Comparison of ENCODE assay signal across 25 cellular contexts in genomic region chr1:192906334-192906733, GRCh38.
DNase-seq lines count a peak whose midpoint lies in the region; ATAC-seq, FAIRE-seq and TF ChIP-seq lines count a peak whose summit lies in the region.
"Had no signal": no experiment of that assay in that cellular context is flagged by ENCODE, and none has a peak within 500 bp of the region (broad histone marks: within the 10 kb centered on the region; RNA-seq: fewer than 3 reads in every experiment).

No MANE protein-coding gene starts in this region.

- H3K27me3 Mint-ChIP-seq in osteocyte (ENCODE audit: unreplicated experiment) = peaks cover 2% of the 10 kb centered on the region

- POLR2A ChIA-PET in A549 (lab: Yijun Ruan, JAX) = interaction anchor here (1.0 kb wide), 1 partner anchor 94 kb away, joined by 3 read pairs; no protein-coding TSS in a partner anchor

- no peak for ATAC-seq in A549
- ATAC-seq: HCT116 had no signal

- H3K4me1 Mint-ChIP-seq in osteocyte (ENCODE audit: unreplicated experiment) = peaks cover 16% of the 10 kb centered on the region

- CTCF ChIA-PET in A549 (lab: Yijun Ruan, JAX) = interaction anchor here (1.1 kb wide), 1 partner anchor 13 kb away, joined by 3 read pairs; no protein-coding TSS in a partner anchor

- H3K4me3 Mint-ChIP-seq in osteocyte (ENCODE audit: unreplicated experiment) = no peak overlapping the region
- H3K4me3 Mint-ChIP-seq: CD4-positive, alpha-beta memory T cell had no signal

- H3K36me3 ChIP-seq in esophagus squamous epithelium = no peaks in the 10 kb centered on the region
- H3K36me3 ChIP-seq: SJCRH30 had no signal

- no peak for TF ChIP-seq POLR2A in A549 (IDR thresholded peaks at IDR 0.05; ENCODE audit: low read length)
- no peak for TF ChIP-seq POLR2A in esophagus squamous epithelium (IDR thresholded peaks at IDR 0.05)

- no peak overlapping the region for H3K4me2 ChIP-seq in A549

- no peak overlapping the region for H3K27ac Mint-ChIP-seq in osteocyte (ENCODE audit: unreplicated experiment)

- no peak for TF ChIP-seq EP300 in A549 (IDR thresholded peaks at IDR 0.05)

- 79% methylated on average over 3 of the region's 3 CpGs for WGBS in A549 (ENCODE audit: missing lambda C conversion rate)
- 87 to 92% methylated on average over 3 of the region's 3 CpGs for WGBS in esophagus squamous epithelium, 2 donors

- no peaks in the 10 kb centered on the region for H3K9me3 Mint-ChIP-seq in osteocyte (ENCODE audit: unreplicated experiment)

- TF ChIP-seq CTCF in A549 (IDR thresholded peaks at IDR 0.05) (no peak), esophagus squamous epithelium (IDR thresholded peaks at IDR 0.05) (no peak), osteocyte (IDR thresholded peaks at IDR 0.05) (no peak)

- H3K4me1 ChIP-seq in A549 (peaks cover 31% of the 10 kb centered on the region), esophagus squamous epithelium (peaks cover 0 to 19% (median 6%) of the 10 kb centered on the region in 3 donors)

- DNase-seq in A549 (ENCODE audit: low read depth in 1 of 2, low spot score in 1 of 2) = no peak
- peak; percentile 14 for DNase-seq in RCC 7860 (ENCODE audit: low spot score)
- DNase-seq in esophagus squamous epithelium (lab: John Stamatoyannopoulos, UW) = no peak
- DNase-seq in renal cortical epithelial cell (ENCODE audit: low read depth) = peak; percentile 12
- DNase-seq in dermis blood vessel endothelial cell = no peak
- DNase-seq in osteocyte (ENCODE audit: extremely low spot score, unreplicated experiment) = no peak
- no peak for DNase-seq in GDM1 (lab: John Stamatoyannopoulos, UW)
- DNase-seq in HuH-7 (ENCODE audit: low spot score) = no peak
- DNase-seq: C1 segment of cervical spinal cord; CD4-positive, alpha-beta memory T cell; DMS 273 treated with DMSO at 0.1 percent for 48 hours; DMS79; EL; GF-D8; Karpas-422; MV-4-11; NCI-H1105; NCI-H1436 treated with DMSO at 0.1 percent for 48 hours; NCI-H187 treated with DMSO at 0.1 percent for 48 hours; NCI-H524; NCI-H774; SJCRH30 had no signal

- H3K9me3 ChIP-seq in A549 (no peaks in the 10 kb centered on the region), esophagus squamous epithelium (no peaks in the 10 kb centered on the region)
- H3K9me3 ChIP-seq: SJCRH30 had no signal

- H3K27ac ChIP-seq in A549 (peak overlapping the region; percentile 46 to 79; a peak in 3 of 6 replicates), esophagus squamous epithelium (peak overlapping the region in 3 of 4 donors; percentile 67 to 68 (median 67))
- H3K27ac ChIP-seq: SJCRH30 had no signal

- H3K4me3 ChIP-seq in A549 = no peak overlapping the region
- H3K4me3 ChIP-seq in esophagus squamous epithelium = no peak overlapping the region
- H3K4me3 ChIP-seq: SJCRH30 had no signal

- intact Hi-C loops in esophagus squamous epithelium (cut with DNase I) = no loop called here

- no peak for TF ChIP-seq RAD21 in A549 (conservative IDR thresholded peaks at IDR 0.05 in 1 of 2, IDR thresholded peaks at IDR 0.05 in 1 of 2)

- no peaks in the 10 kb centered on the region for H3K27me3 ChIP-seq in esophagus squamous epithelium
- H3K27me3 ChIP-seq: SJCRH30 had no signal

- FAIRE-seq in A549 (lab: Jason Lieb, UNC) (no peak), RCC 7860 (lab: Jason Lieb, UNC) (peak; percentile 39)
- FAIRE-seq: GM12891, GM19239 had no signal

- H3K36me3 Mint-ChIP-seq in osteocyte (ENCODE audit: unreplicated experiment) = no peaks in the 10 kb centered on the region
- H3K36me3 Mint-ChIP-seq: CD4-positive, alpha-beta memory T cell had no signal

TF ChIP-seq in A549, 52 proteins besides CTCF, POLR2A, EP300 and RAD21:
- TF ChIP-seq POLR2AphosphoS2 (conservative IDR thresholded peaks at IDR 0.05; ENCODE audit: low read length) = no peak
- TF ChIP-seq HOXB13 (CRISPR knock-in tag; IDR thresholded peaks at IDR 0.05; ENCODE audit: low read depth) = no peak
- TF ChIP-seq TFCP2L1 (CRISPR knock-in tag; IDR thresholded peaks at IDR 0.05) = no peak
- TF ChIP-seq NR3C1 (IDR thresholded peaks at IDR 0.05) = no peak
- no peak for TF ChIP-seq JUN (IDR thresholded peaks at IDR 0.05)
- TF ChIP-seq HDAC2 (IDR thresholded peaks at IDR 0.05) = no peak
- TF ChIP-seq EHF (CRISPR knock-in tag; IDR thresholded peaks at IDR 0.05) = no peak

Comparison
In these comparisons a context has a peak if more than half of its experiments do, and no peak if none do; other contexts are left out.
1. DNase-seq: peak in RCC 7860 (single experiment) and renal cortical epithelial cell (single experiment); none in A549 (0 of 2), esophagus squamous epithelium (single experiment), dermis blood vessel endothelial cell (single experiment), osteocyte (single experiment), GDM1 (single experiment) and HuH-7 (single experiment).